16 cellular contexts compared by ENCODE assay signal in genomic region chr3:60028243-60028642, GRCh38.
A peak's percentile ranks its signal among the peaks of the same experiment; 100 is the strongest.
DNase-seq lines count a peak whose midpoint lies in the region; ATAC-seq and TF ChIP-seq lines count a peak whose summit lies in the region.
"Had no signal": no experiment of that assay in that cellular context is flagged by ENCODE, and none has a peak within 500 bp of the region (broad histone marks: within the 10 kb centered on the region; RNA-seq: fewer than 3 reads in every experiment).

No MANE protein-coding gene starts in this region.

- H3K27me3 Mint-ChIP-seq in activated CD4-positive, alpha-beta memory T cell treated with anti-CD3 and anti-CD28 coated beads for 36 hours = no peaks in the 10 kb centered on the region
- H3K27me3 Mint-ChIP-seq in activated CD4-positive, alpha-beta memory T cell treated with anti-CD3 and anti-CD28 coated beads, Interleukin-2, amount 10 ng/mL, durations not matched to agents 7 days and 5 days = no peaks in the 10 kb centered on the region
- no peaks in the 10 kb centered on the region for H3K27me3 Mint-ChIP-seq in activated naive CD4-positive, alpha-beta T cell treated with anti-CD3 and anti-CD28 coated beads, Interleukin-2, amount 10 ng/mL, durations not matched to agents 7 days and 5 days
- no peaks in the 10 kb centered on the region for H3K27me3 Mint-ChIP-seq in T-helper 2 cell treated with Interferon-gamma antibody and Interleukin-4, amounts not matched to agents 5 μg/mL and 100 μg/mL, for 36 hours (ENCODE audit: low read depth)
- H3K27me3 Mint-ChIP-seq: CD4-positive, alpha-beta memory T cell had no signal

- H3K4me1 Mint-ChIP-seq in activated CD4-positive, alpha-beta memory T cell treated with anti-CD3 and anti-CD28 coated beads for 36 hours (ENCODE audit: low read depth) = peaks cover 66% of the 10 kb centered on the region
- H3K4me1 Mint-ChIP-seq in activated CD4-positive, alpha-beta memory T cell treated with anti-CD3 and anti-CD28 coated beads, Interleukin-2, amount 10 ng/mL, durations not matched to agents 7 days and 5 days = peaks cover 21% of the 10 kb centered on the region
- peaks cover 76% of the 10 kb centered on the region for H3K4me1 Mint-ChIP-seq in activated naive CD4-positive, alpha-beta T cell treated with anti-CD3 and anti-CD28 coated beads, Interleukin-2, amount 10 ng/mL, durations not matched to agents 7 days and 5 days
- peaks cover 54% of the 10 kb centered on the region for H3K4me1 Mint-ChIP-seq in T-helper 2 cell treated with Interferon-gamma antibody and Interleukin-4, amounts not matched to agents 5 μg/mL and 100 μg/mL, for 36 hours (ENCODE audit: low read depth)

- POLR2A ChIA-PET in activated CD4-positive, alpha-beta memory T cell treated with anti-CD3 and anti-CD28 coated beads for 36 hours (lab: Charles Lee) = interaction anchor here (0.6 kb wide), 1 partner anchor 459 kb away, joined by 5 read pairs; no protein-coding TSS in a partner anchor
- POLR2A ChIA-PET in activated CD4-positive, alpha-beta memory T cell treated with anti-CD3 and anti-CD28 coated beads, Interleukin-2, amount 10 ng/mL, durations not matched to agents 7 days and 5 days (lab: Charles Lee) = no interaction called here

- ATAC-seq in activated naive CD4-positive, alpha-beta T cell treated with anti-CD3 and anti-CD28 coated beads, Interleukin-2, amount 50 U/mL, for 72 hours = peak; percentile 62 to 82
- no peak for ATAC-seq in SK-N-SH treated with all-trans-retinoic acid at 6 μM for 48 hours

- intact Hi-C loops in activated CD4-positive, alpha-beta memory T cell treated with anti-CD3 and anti-CD28 coated beads for 36 hours (cut with micrococcal nuclease) = no loop called here

- no peak for DNase-seq in activated CD4-positive, alpha-beta memory T cell treated with anti-CD3 and anti-CD28 coated beads for 36 hours
- DNase-seq in activated CD4-positive, alpha-beta memory T cell treated with anti-CD3 and anti-CD28 coated beads, Interleukin-2, amount 10 ng/mL, durations not matched to agents 7 days and 5 days = no peak
- no peak for DNase-seq in activated naive CD4-positive, alpha-beta T cell treated with anti-CD3 and anti-CD28 coated beads, Interleukin-2, amount 10 ng/mL, durations not matched to agents 7 days and 5 days
- no peak for DNase-seq in activated naive CD4-positive, alpha-beta T cell treated with Interleukin-2 at 50 U/mL for 16 hours
- no peak for DNase-seq in T-helper 2 cell treated with Interferon-gamma antibody and Interleukin-4, amounts not matched to agents 5 μg/mL and 100 μg/mL, for 36 hours (ENCODE audit: low spot score)
- DNase-seq in activated naive CD4-positive, alpha-beta T cell treated with anti-CD3 and anti-CD28 coated beads, Interleukin-2, amount 50 U/mL, for 72 hours (ENCODE audit: low spot score in 2 of 2) = no peak
- no peak for DNase-seq in kidney glomerular epithelial cell (lab: John Stamatoyannopoulos, UW)
- DNase-seq: ACHN; BE2C; C1 segment of cervical spinal cord; CD4-positive, alpha-beta memory T cell; DMS153; DMS79; GDM1; GM23248 had no signal

- CTCF ChIA-PET in activated CD4-positive, alpha-beta memory T cell treated with anti-CD3 and anti-CD28 coated beads for 36 hours (lab: Charles Lee) = interaction anchor here (0.7 kb wide), 1 partner anchor 1345 kb away, joined by 3 read pairs; no protein-coding TSS in a partner anchor
- CTCF ChIA-PET in activated CD4-positive, alpha-beta memory T cell treated with anti-CD3 and anti-CD28 coated beads, Interleukin-2, amount 10 ng/mL, durations not matched to agents 7 days and 5 days (lab: Charles Lee) = no interaction called here
- CTCF ChIA-PET in activated naive CD4-positive, alpha-beta T cell treated with anti-CD3 and anti-CD28 coated beads, Interleukin-2, amount 10 ng/mL, durations not matched to agents 7 days and 5 days (lab: Charles Lee) = interaction anchor here (0.6 to 1.3 kb wide), 2 partner anchors 18 kb away, joined by 3 to 8 read pairs; no protein-coding TSS in a partner anchor

- H3K27ac Mint-ChIP-seq in activated CD4-positive, alpha-beta memory T cell treated with anti-CD3 and anti-CD28 coated beads for 36 hours = peak overlapping the region; percentile 76
- H3K27ac Mint-ChIP-seq in activated CD4-positive, alpha-beta memory T cell treated with anti-CD3 and anti-CD28 coated beads, Interleukin-2, amount 10 ng/mL, durations not matched to agents 7 days and 5 days = no peak overlapping the region
- peak overlapping the region; percentile 4 for H3K27ac Mint-ChIP-seq in activated naive CD4-positive, alpha-beta T cell treated with anti-CD3 and anti-CD28 coated beads, Interleukin-2, amount 10 ng/mL, durations not matched to agents 7 days and 5 days
- no peak overlapping the region for H3K27ac Mint-ChIP-seq in T-helper 2 cell treated with Interferon-gamma antibody and Interleukin-4, amounts not matched to agents 5 μg/mL and 100 μg/mL, for 36 hours
- H3K27ac Mint-ChIP-seq in activated naive CD4-positive, alpha-beta T cell treated with anti-CD3 and anti-CD28 coated beads, Interleukin-2, amount 50 U/mL, for 72 hours = peak overlapping the region in 1 of 2 donors; percentile 81

- H3K4me3 Mint-ChIP-seq in activated CD4-positive, alpha-beta memory T cell treated with anti-CD3 and anti-CD28 coated beads for 36 hours = no peak overlapping the region
- H3K4me3 Mint-ChIP-seq in activated CD4-positive, alpha-beta memory T cell treated with anti-CD3 and anti-CD28 coated beads, Interleukin-2, amount 10 ng/mL, durations not matched to agents 7 days and 5 days = no peak overlapping the region
- no peak overlapping the region for H3K4me3 Mint-ChIP-seq in activated naive CD4-positive, alpha-beta T cell treated with anti-CD3 and anti-CD28 coated beads, Interleukin-2, amount 10 ng/mL, durations not matched to agents 7 days and 5 days
- peak overlapping the region; percentile 18 for H3K4me3 Mint-ChIP-seq in T-helper 2 cell treated with Interferon-gamma antibody and Interleukin-4, amounts not matched to agents 5 μg/mL and 100 μg/mL, for 36 hours

- peaks cover 2% of the 10 kb centered on the region for H3K36me3 Mint-ChIP-seq in activated CD4-positive, alpha-beta memory T cell treated with anti-CD3 and anti-CD28 coated beads for 36 hours
- H3K36me3 Mint-ChIP-seq in activated CD4-positive, alpha-beta memory T cell treated with anti-CD3 and anti-CD28 coated beads, Interleukin-2, amount 10 ng/mL, durations not matched to agents 7 days and 5 days (ENCODE audit: low read depth) = peaks cover 15% of the 10 kb centered on the region
- H3K36me3 Mint-ChIP-seq in activated naive CD4-positive, alpha-beta T cell treated with anti-CD3 and anti-CD28 coated beads, Interleukin-2, amount 10 ng/mL, durations not matched to agents 7 days and 5 days = peaks cover 79% of the 10 kb centered on the region
- peaks cover 35% of the 10 kb centered on the region for H3K36me3 Mint-ChIP-seq in T-helper 2 cell treated with Interferon-gamma antibody and Interleukin-4, amounts not matched to agents 5 μg/mL and 100 μg/mL, for 36 hours (ENCODE audit: low read depth)
- peaks cover 14 to 15% of the 10 kb centered on the region in 2 donors for H3K36me3 Mint-ChIP-seq in activated naive CD4-positive, alpha-beta T cell treated with anti-CD3 and anti-CD28 coated beads, Interleukin-2, amount 50 U/mL, for 72 hours

- H3K9me3 Mint-ChIP-seq in activated CD4-positive, alpha-beta memory T cell treated with anti-CD3 and anti-CD28 coated beads for 36 hours = no peaks in the 10 kb centered on the region
- H3K9me3 Mint-ChIP-seq in activated CD4-positive, alpha-beta memory T cell treated with anti-CD3 and anti-CD28 coated beads, Interleukin-2, amount 10 ng/mL, durations not matched to agents 7 days and 5 days = no peaks in the 10 kb centered on the region
- H3K9me3 Mint-ChIP-seq in activated naive CD4-positive, alpha-beta T cell treated with anti-CD3 and anti-CD28 coated beads, Interleukin-2, amount 10 ng/mL, durations not matched to agents 7 days and 5 days = peaks cover 2% of the 10 kb centered on the region
- H3K9me3 Mint-ChIP-seq in T-helper 2 cell treated with Interferon-gamma antibody and Interleukin-4, amounts not matched to agents 5 μg/mL and 100 μg/mL, for 36 hours = peaks cover 4% of the 10 kb centered on the region
- peaks cover 4 to 8% of the 10 kb centered on the region in 2 donors for H3K9me3 Mint-ChIP-seq in activated naive CD4-positive, alpha-beta T cell treated with anti-CD3 and anti-CD28 coated beads, Interleukin-2, amount 50 U/mL, for 72 hours
- H3K9me3 Mint-ChIP-seq: CD4-positive, alpha-beta memory T cell had no signal

TF ChIP-seq in SK-N-SH treated with all-trans-retinoic acid at 6 μM for 48 hours, 23 proteins besides CTCF, POLR2A, EP300 and RAD21 (continues in another document):
- TF ChIP-seq ESRRG (CRISPR knock-in tag; IDR thresholded peaks at IDR 0.05) (no peak), TSHZ2 (CRISPR knock-in tag; IDR thresholded peaks at IDR 0.05) (no peak)

Comparison
In these comparisons a context has a peak if more than half of its experiments do, and no peak if none do; other contexts are left out.
1. H3K27ac Mint-ChIP-seq: peak in activated CD4-positive, alpha-beta memory T cell treated with anti-CD3 and anti-CD28 coated beads for 36 hours (single experiment) and activated naive CD4-positive, alpha-beta T cell treated with anti-CD3 and anti-CD28 coated beads, Interleukin-2, amount 10 ng/mL, durations not matched to agents 7 days and 5 days (single experiment); none in activated CD4-positive, alpha-beta memory T cell treated with anti-CD3 and anti-CD28 coated beads, Interleukin-2, amount 10 ng/mL, durations not matched to agents 7 days and 5 days (single experiment) and T-helper 2 cell treated with Interferon-gamma antibody and Interleukin-4, amounts not matched to agents 5 μg/mL and 100 μg/mL, for 36 hours (single experiment).